In genomic region chr19:49590971-49591730, GRCh38 we compare ENCODE assay signal across 8 cellular contexts. TPM values are rescaled to one million over a fixed set of nuclear protein-coding genes. Genes with fewer than 3 reads are reported as not detected.
DNase-seq lines count a peak whose midpoint lies in the region; ATAC-seq and TF ChIP-seq lines count a peak whose summit lies in the region.

A gene with protein sequence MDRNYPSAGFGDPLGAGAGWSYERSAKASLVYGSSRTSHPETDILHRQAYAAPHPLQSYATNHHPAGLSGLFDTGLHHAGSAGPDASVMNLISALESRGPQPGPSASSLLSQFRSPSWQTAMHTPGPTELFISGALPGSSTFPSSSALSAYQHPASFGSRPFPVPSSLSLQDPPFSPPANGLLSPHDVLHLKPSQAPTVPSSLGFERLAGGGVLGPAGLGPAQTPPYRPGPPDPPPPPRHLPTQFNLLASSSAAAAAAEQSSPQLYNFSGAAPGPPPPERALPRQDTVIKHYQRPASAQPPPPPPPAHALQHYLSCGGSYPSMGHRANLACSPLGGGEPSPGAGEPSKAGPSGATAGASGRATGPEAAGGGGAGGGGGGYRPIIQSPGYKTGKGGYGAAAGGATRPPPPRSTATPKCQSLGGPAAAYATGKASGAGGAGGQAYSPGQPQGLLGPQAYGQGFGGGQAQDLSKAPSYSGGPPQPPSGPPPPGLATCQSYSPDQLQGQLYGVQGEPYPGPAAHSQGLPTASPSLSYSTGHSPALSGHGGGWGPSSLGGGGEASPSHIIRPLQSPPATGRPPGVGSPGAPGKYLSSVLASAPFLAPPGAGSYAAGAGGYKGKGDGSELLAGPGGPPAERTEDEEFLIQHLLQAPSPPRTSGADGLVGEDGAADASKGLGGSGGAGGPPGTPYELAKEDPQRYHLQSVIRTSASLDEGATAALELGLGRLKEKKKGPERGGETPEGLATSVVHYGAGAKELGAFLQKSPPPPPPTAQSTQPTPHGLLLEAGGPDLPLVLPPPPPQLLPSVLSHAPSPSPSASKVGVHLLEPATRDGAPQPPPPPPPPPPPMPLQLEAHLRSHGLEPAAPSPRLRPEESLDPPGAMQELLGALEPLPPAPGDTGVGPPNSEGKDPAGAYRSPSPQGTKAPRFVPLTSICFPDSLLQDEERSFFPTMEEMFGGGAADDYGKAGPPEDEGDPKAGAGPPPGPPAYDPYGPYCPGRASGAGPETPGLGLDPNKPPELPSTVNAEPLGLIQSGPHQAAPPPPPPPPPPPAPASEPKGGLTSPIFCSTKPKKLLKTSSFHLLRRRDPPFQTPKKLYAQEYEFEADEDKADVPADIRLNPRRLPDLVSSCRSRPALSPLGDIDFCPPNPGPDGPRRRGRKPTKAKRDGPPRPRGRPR (N-terminal part only) (plus strand): TSS chr19:49591182. CDS start chr19:49591655, 473 bp downstream.

- peak within 1 kb of the TSS; percentile 86 to 89 for H3K4me3 ChIP-seq in mucosa of rectum (ENCODE audit: low read length in 2 of 2)

- H3K27ac ChIP-seq in mucosa of rectum (ENCODE audit: low read depth in 2 of 2, low read length in 2 of 2), result peak within 1 kb of the TSS; percentile 93 to 97

- peak within 1 kb of the TSS; percentile 87 to 95 (median 92) for H3K27ac Mint-ChIP-seq in IgD-negative memory B cell
- H3K27ac Mint-ChIP-seq in activated T-cell treated with anti-CD3 and anti-CD28 coated beads, Interleukin-2, amount 50 U/mL, for 72 hours, result peak within 1 kb of the TSS; percentile 70

- no peaks in the 10 kb centered on the region for H3K9me3 ChIP-seq in mucosa of rectum (ENCODE audit: control insufficient read depth in 2 of 2, low read length in 2 of 2)

- peak; percentile 32 for DNase-seq in DMS 273 treated with DMSO at 0.1 percent for 48 hours (lab: John Stamatoyannopoulos, UW)
- DNase-seq in activated T-cell treated with anti-CD3 and anti-CD28 coated beads, Interleukin-2, amount 50 U/mL, for 72 hours, result peak; percentile 69 to 77
- peak; percentile 79 for DNase-seq in stimulated activated naive CD8-positive, alpha-beta T cell treated with anti-CD3 and anti-CD28 coated beads, Interleukin-15, Interleukin-2, amounts not matched to agents 100 U/mL and 50 U/mL, for 24 hours

- no peaks in the 10 kb centered on the region for H3K27me3 ChIP-seq in mucosa of rectum (ENCODE audit: control insufficient read depth in 2 of 2, insufficient read depth in 2 of 2, low read length in 2 of 2)

- H3K4me1 Mint-ChIP-seq in IgD-negative memory B cell, result peaks cover 10 to 25% (median 19%) of the 10 kb centered on the region in 3 donors
- peaks cover 44% of the 10 kb centered on the region for H3K4me1 Mint-ChIP-seq in activated T-cell treated with anti-CD3 and anti-CD28 coated beads, Interleukin-2, amount 50 U/mL, for 72 hours (ENCODE audit: low read depth)

- peak within 1 kb of the TSS; percentile 80 to 97 (median 92) for H3K4me3 Mint-ChIP-seq in IgD-negative memory B cell
- H3K4me3 Mint-ChIP-seq in activated T-cell treated with anti-CD3 and anti-CD28 coated beads, Interleukin-2, amount 50 U/mL, for 72 hours, result peak within 1 kb of the TSS; percentile 90 to 96

- H3K4me1 ChIP-seq in mucosa of rectum (ENCODE audit: control insufficient read depth in 2 of 2, insufficient read depth in 2 of 2, low read length in 2 of 2), result peaks cover 9 to 22% of the 10 kb centered on the region in 2 donors

- H3K27me3 Mint-ChIP-seq in IgD-negative memory B cell, result no peaks in the 10 kb centered on the region
- H3K27me3 Mint-ChIP-seq in activated T-cell treated with anti-CD3 and anti-CD28 coated beads, Interleukin-2, amount 50 U/mL, for 72 hours (ENCODE audit: low read depth), result no peaks in the 10 kb centered on the region

- peaks cover 2% of the 10 kb centered on the region for H3K36me3 Mint-ChIP-seq in IgD-negative memory B cell
- H3K36me3 Mint-ChIP-seq in activated T-cell treated with anti-CD3 and anti-CD28 coated beads, Interleukin-2, amount 50 U/mL, for 72 hours (ENCODE audit: insufficient read depth in 2 of 2), result peaks cover 0 to 9% of the 10 kb centered on the region in 2 donors

- H3K9ac ChIP-seq in mucosa of rectum (ENCODE audit: low read depth in 1 of 2, low read length in 2 of 2), result peak within 1 kb of the TSS; percentile 92 to 96

- peaks cover 0 to 13% of the 10 kb centered on the region in 2 donors for H3K36me3 ChIP-seq in mucosa of rectum (ENCODE audit: control insufficient read depth in 2 of 2, insufficient read depth in 2 of 2, low read length in 2 of 2)

- peak; percentile 19 to 22 for ATAC-seq in activated T-cell treated with anti-CD3 and anti-CD28 coated beads, Interleukin-2, amount 50 U/mL, for 72 hours (replicated peaks in 1 of 2)
- peak; percentile 42 for ATAC-seq in esophagus mucosa
- peak; percentile 29 for ATAC-seq in stimulated activated naive CD8-positive, alpha-beta T cell treated with anti-CD3 and anti-CD28 coated beads, Interleukin-15, Interleukin-2, amounts not matched to agents 100 U/mL and 50 U/mL, for 24 hours
- ATAC-seq in HG03280 (IDR thresholded peaks at IDR 0.05; ENCODE audit: unreplicated experiment), result no peak

- H3K9me3 Mint-ChIP-seq in IgD-negative memory B cell, result no peaks in the 10 kb centered on the region
- H3K9me3 Mint-ChIP-seq in activated T-cell treated with anti-CD3 and anti-CD28 coated beads, Interleukin-2, amount 50 U/mL, for 72 hours, result no peaks in the 10 kb centered on the region

TF ChIP-seq in PFSK-1, 5 proteins besides CTCF, POLR2A, EP300 and RAD21:
- TF ChIP-seq POLR2AphosphoS5 (IDR thresholded peaks at IDR 0.05; ENCODE audit: low read depth, low read length) (peak; percentile 34; the same call in 1 of the 2 replicates), TAF1 (IDR thresholded peaks at IDR 0.05; ENCODE audit: borderline replicate concordance, insufficient read depth, low read length) (peak; percentile 61; the same call in 1 of the 2 replicates), SIN3A (IDR thresholded peaks at IDR 0.05; ENCODE audit: borderline replicate concordance, insufficient read depth, low read length) (0 out of 2 replicates have a peak, but pooled peaks have one; percentile 34), FOXP2 (optimal IDR thresholded peaks at IDR 0.05; ENCODE audit: borderline replicate concordance, extremely low read depth, extremely low read length, insufficient read depth) (no peak)
- TF ChIP-seq, protein P1, sequence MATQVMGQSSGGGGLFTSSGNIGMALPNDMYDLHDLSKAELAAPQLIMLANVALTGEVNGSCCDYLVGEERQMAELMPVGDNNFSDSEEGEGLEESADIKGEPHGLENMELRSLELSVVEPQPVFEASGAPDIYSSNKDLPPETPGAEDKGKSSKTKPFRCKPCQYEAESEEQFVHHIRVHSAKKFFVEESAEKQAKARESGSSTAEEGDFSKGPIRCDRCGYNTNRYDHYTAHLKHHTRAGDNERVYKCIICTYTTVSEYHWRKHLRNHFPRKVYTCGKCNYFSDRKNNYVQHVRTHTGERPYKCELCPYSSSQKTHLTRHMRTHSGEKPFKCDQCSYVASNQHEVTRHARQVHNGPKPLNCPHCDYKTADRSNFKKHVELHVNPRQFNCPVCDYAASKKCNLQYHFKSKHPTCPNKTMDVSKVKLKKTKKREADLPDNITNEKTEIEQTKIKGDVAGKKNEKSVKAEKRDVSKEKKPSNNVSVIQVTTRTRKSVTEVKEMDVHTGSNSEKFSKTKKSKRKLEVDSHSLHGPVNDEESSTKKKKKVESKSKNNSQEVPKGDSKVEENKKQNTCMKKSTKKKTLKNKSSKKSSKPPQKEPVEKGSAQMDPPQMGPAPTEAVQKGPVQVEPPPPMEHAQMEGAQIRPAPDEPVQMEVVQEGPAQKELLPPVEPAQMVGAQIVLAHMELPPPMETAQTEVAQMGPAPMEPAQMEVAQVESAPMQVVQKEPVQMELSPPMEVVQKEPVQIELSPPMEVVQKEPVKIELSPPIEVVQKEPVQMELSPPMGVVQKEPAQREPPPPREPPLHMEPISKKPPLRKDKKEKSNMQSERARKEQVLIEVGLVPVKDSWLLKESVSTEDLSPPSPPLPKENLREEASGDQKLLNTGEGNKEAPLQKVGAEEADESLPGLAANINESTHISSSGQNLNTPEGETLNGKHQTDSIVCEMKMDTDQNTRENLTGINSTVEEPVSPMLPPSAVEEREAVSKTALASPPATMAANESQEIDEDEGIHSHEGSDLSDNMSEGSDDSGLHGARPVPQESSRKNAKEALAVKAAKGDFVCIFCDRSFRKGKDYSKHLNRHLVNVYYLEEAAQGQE (IDR thresholded peaks at IDR 0.05; ENCODE audit: insufficient read depth in 1 of 2, low read depth in 2 of 2, low read length in 2 of 2), result peak in 1 of 2 experiments; percentile 30; a peak in 1 of 4 replicates

RNA-seq across cellular contexts. Expression of the gene that starts here (rescaled TPM):
- polyA plus RNA-seq in IgD-negative memory B cell, result 0.70 TPM
- polyA plus RNA-seq in PFSK-1 (2012; ENCODE audit: insufficient read length, low read depth), result 26.1 TPM
- 10 to 100 TPM; 23.9 to 24.6 TPM for total RNA-seq in activated T-cell treated with anti-CD3 and anti-CD28 coated beads, Interleukin-2, amount 50 U/mL, for 72 hours
- 11.7 TPM for total RNA-seq in esophagus mucosa
